Comparison of ENCODE assay signal across 13 cellular contexts in the genomic region with DNA sequence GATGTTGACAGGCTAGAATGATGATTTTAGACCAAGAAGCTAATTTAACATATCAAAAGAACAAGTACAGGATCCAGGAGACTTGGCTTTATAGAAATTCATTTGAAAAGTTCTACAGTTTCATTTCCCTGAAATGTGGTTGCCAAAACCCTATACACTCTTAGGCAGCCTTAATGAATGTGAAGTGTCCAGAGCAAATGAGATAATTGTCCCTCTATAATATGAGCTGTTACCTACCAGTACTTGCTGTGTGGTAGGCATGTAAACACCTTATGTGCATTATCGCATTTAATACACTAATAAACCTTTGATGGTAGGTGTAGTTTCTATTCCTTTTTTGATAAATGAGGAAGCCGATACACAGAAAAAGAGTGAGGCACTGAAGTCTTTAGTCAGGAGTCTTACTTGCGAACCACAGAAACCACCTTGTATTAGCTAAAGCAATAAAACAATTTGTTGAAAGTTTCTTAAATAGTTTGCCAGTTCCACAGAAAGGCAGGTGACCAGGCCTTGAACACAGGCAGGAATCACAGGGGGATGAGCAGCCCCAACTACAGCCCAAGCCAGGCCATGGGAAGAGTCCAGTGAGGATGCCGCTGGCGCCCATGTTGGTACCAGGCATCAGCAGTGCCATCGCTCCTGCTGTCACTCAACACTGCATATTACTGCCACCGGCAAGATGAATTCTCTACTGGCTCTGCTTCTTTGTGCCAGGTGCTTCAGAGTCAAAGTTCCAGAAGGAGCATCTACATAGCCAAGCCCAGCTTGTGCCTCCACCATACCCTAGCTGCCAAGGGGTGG.
A peak's percentile ranks its signal among the peaks of the same experiment; 100 is the strongest.
DNase-seq lines count a peak whose midpoint lies in the region; ATAC-seq and TF ChIP-seq lines count a peak whose summit lies in the region.
"Had no signal": no experiment of that assay in that cellular context is flagged by ENCODE, and none has a peak within 500 bp of the region (broad histone marks: within the 10 kb centered on the region; RNA-seq: fewer than 3 reads in every experiment).

No MANE protein-coding gene starts in this region.

- H3K27me3 ChIP-seq in DOHH2 (ENCODE audit: control insufficient read depth, low read length) (no peaks in the 10 kb centered on the region), adrenal gland (no peaks in the 10 kb centered on the region), heart left ventricle (no peaks in the 10 kb centered on the region)
- H3K27me3 ChIP-seq: neutrophil had no signal

- H3K79me2 ChIP-seq in DOHH2 (ENCODE audit: control insufficient read depth, low read length): peaks cover 57% of the 10 kb centered on the region
- peaks cover 43% of the 10 kb centered on the region; the same call in 1 of the 2 replicates for H3K79me2 ChIP-seq in OCI-LY7 (ENCODE audit: insufficient read depth, low read depth, low read length)

- H2AFZ ChIP-seq in OCI-LY7 (ENCODE audit: low read length): no peak overlapping the region

- CTCF ChIA-PET in OCI-LY7 (lab: Charles Lee; ENCODE audit: unreplicated experiment): interaction anchor here (0.8 kb wide), 1 partner anchor 8 kb away, joined by 3 read pairs; no protein-coding TSS in a partner anchor
- CTCF ChIA-PET in activated naive CD4-positive, alpha-beta T cell treated with anti-CD3 and anti-CD28 coated beads for 36 hours (lab: Charles Lee): interaction anchor here (0.6 to 1.6 kb wide), 3 partner anchors 144 to 211 kb away, joined by 3 to 6 read pairs (median 3); no protein-coding TSS in a partner anchor

- H3K4me3 ChIP-seq in DOHH2 (ENCODE audit: low read length) (peak overlapping the region; percentile 62), OCI-LY7 (ENCODE audit: low read depth, low read length, poor library complexity, severe bottlenecking) (peak overlapping the region; percentile 47), adrenal gland (no peak overlapping the region), heart left ventricle (no peak overlapping the region)

- POLR2A ChIA-PET in OCI-LY7 (lab: Charles Lee): interaction anchor here (0.6 to 7.9 kb wide), 24 partner anchors 9 to 172 kb away, joined by 3 to 53 read pairs (median 4); partner anchors contain the start of genes SWAP70 and WEE1

- peaks cover 77% of the 10 kb centered on the region for H3F3A ChIP-seq in DOHH2 (ENCODE audit: control insufficient read depth, insufficient read depth)

- WGBS in adrenal gland, 4 donors: 75 to 89% (median 80%) methylated on average over 5 to 7 of the region's 7 CpGs
- WGBS in heart left ventricle, 4 donors: 79 to 93% (median 86%) methylated on average over 7 of the region's 7 CpGs

- DNase-seq in OCI-LY7 (ENCODE audit: low spot score): peak; percentile 74
- no peak for DNase-seq in adrenal gland
- no peak for DNase-seq in heart left ventricle
- DNase-seq in activated naive CD4-positive, alpha-beta T cell treated with anti-CD3 and anti-CD28 coated beads for 36 hours: no peak
- DNase-seq in DMS153 (lab: John Stamatoyannopoulos, UW): no peak
- DNase-seq: ACHN, Kasumi-1, NCI-H524, T-helper 1 cell had no signal

- H3K36me3 ChIP-seq in DOHH2 (ENCODE audit: control insufficient read depth, low read length): peaks cover 80% of the 10 kb centered on the region
- peaks cover 78% of the 10 kb centered on the region for H3K36me3 ChIP-seq in OCI-LY7 (ENCODE audit: insufficient read depth, low read length)
- H3K36me3 ChIP-seq in adrenal gland (replicated peaks in 1 of 2): peaks cover 0 to 19% of the 10 kb centered on the region in 2 donors
- H3K36me3 ChIP-seq in heart left ventricle: peaks cover 0 to 75% (median 58%) of the 10 kb centered on the region in 9 donors

- TF ChIP-seq CTCF in DOHH2 (IDR thresholded peaks at IDR 0.05; ENCODE audit: low read depth, low read length, poor library complexity, severe bottlenecking): no peak
- no peak for TF ChIP-seq CTCF in OCI-LY7 (conservative IDR thresholded peaks at IDR 0.05; ENCODE audit: low read length)
- TF ChIP-seq CTCF in adrenal gland (IDR thresholded peaks at IDR 0.05): no peak
- no peak for TF ChIP-seq CTCF in heart left ventricle (IDR thresholded peaks at IDR 0.05)

- H3K27ac ChIP-seq in DOHH2 (ENCODE audit: low read depth, low read length): peak overlapping the region; percentile 96
- peak overlapping the region; percentile 96 for H3K27ac ChIP-seq in OCI-LY7 (ENCODE audit: low read depth, low read length, poor library complexity, severe bottlenecking)
- no peak overlapping the region for H3K27ac ChIP-seq in adrenal gland
- H3K27ac ChIP-seq in heart left ventricle: no peak overlapping the region
- H3K27ac ChIP-seq: neutrophil had no signal

- no peaks in the 10 kb centered on the region for H3K27me3 Mint-ChIP-seq in activated naive CD4-positive, alpha-beta T cell treated with anti-CD3 and anti-CD28 coated beads for 36 hours (ENCODE audit: low read depth)

- H3K9me3 Mint-ChIP-seq in activated naive CD4-positive, alpha-beta T cell treated with anti-CD3 and anti-CD28 coated beads for 36 hours: no peaks in the 10 kb centered on the region

- intact Hi-C loops in OCI-LY7 (cut with micrococcal nuclease; ENCODE audit: unreplicated experiment): loop anchor here (1.0 to 5.0 kb wide), 3 partner anchors 53 to 172 kb away; partner anchors contain the start of gene WEE1
- intact Hi-C loops in adrenal gland (cut with DNase I): loop anchor here (10.0 kb wide), 1 partner anchor 211 kb away; no protein-coding TSS in a partner anchor
- intact Hi-C loops in heart left ventricle (cut with DNase I): loop anchor here in 8 of 10 donors (5.0 to 10.0 kb wide), 6 partner anchors 118 to 218 kb away; no protein-coding TSS in a partner anchor
- intact Hi-C loops in activated naive CD4-positive, alpha-beta T cell treated with anti-CD3 and anti-CD28 coated beads for 36 hours (cut with micrococcal nuclease): no loop called here

- TF ChIP-seq POLR2A in adrenal gland (IDR thresholded peaks at IDR 0.05) (no peak), heart left ventricle (IDR thresholded peaks at IDR 0.05) (no peak)

- H3K9me2 ChIP-seq in DOHH2 (replicated peaks; ENCODE audit: control insufficient read depth, low read length) (no peaks in the 10 kb centered on the region), OCI-LY7 (ENCODE audit: insufficient read depth, low read length) (no peaks in the 10 kb centered on the region)

- H3K27ac Mint-ChIP-seq in activated naive CD4-positive, alpha-beta T cell treated with anti-CD3 and anti-CD28 coated beads for 36 hours: no peak overlapping the region

- H4K20me1 ChIP-seq in DOHH2 (ENCODE audit: control insufficient read depth, insufficient read depth, low read depth, low read length) (no peaks in the 10 kb centered on the region), OCI-LY7 (ENCODE audit: insufficient read depth, low read length) (no peaks in the 10 kb centered on the region)

- H3K4me1 ChIP-seq in DOHH2 (ENCODE audit: control insufficient read depth, low read length): peaks cover 82% of the 10 kb centered on the region
- H3K4me1 ChIP-seq in OCI-LY7 (ENCODE audit: insufficient read depth, low read length, poor library complexity, severe bottlenecking): peaks cover 63% of the 10 kb centered on the region
- H3K4me1 ChIP-seq in adrenal gland (replicated peaks in 1 of 2): peaks cover 0 to 6% of the 10 kb centered on the region in 2 donors
- peaks cover 0 to 24% (median 5%) of the 10 kb centered on the region in 12 donors for H3K4me1 ChIP-seq in heart left ventricle

- peaks cover 3% of the 10 kb centered on the region for H3K4me1 Mint-ChIP-seq in activated naive CD4-positive, alpha-beta T cell treated with anti-CD3 and anti-CD28 coated beads for 36 hours (ENCODE audit: low read depth)

- no TSS peak for BruUV-seq in OCI-LY7 (replicated peaks; lab: Mats Ljungman, UMichigan)

- no peak overlapping the region for H3K4me3 Mint-ChIP-seq in activated naive CD4-positive, alpha-beta T cell treated with anti-CD3 and anti-CD28 coated beads for 36 hours

- ATAC-seq in GM19452 (IDR thresholded peaks at IDR 0.05; ENCODE audit: unreplicated experiment) (peak; percentile 45), HG03045 (IDR thresholded peaks at IDR 0.05; ENCODE audit: unreplicated experiment) (peak; percentile 42), heart left ventricle (no peak)

- H3K9me3 ChIP-seq in DOHH2 (ENCODE audit: control insufficient read depth, insufficient read depth, low read length) (no peaks in the 10 kb centered on the region), OCI-LY7 (ENCODE audit: low read length) (0 out of 2 replicates have a peak, but pooled peaks cover 3% of the 10 kb centered on the region), adrenal gland (replicated peaks in 1 of 3) (no peaks in the 10 kb centered on the region), heart left ventricle (no peaks in the 10 kb centered on the region)
- H3K9me3 ChIP-seq: neutrophil had no signal

- H3K4me2 ChIP-seq in DOHH2 (ENCODE audit: low read length): peak overlapping the region; percentile 74
- H3K4me2 ChIP-seq in OCI-LY7 (ENCODE audit: low read length): peak overlapping the region; percentile 68

- peaks cover 2% of the 10 kb centered on the region for H3K36me3 Mint-ChIP-seq in activated naive CD4-positive, alpha-beta T cell treated with anti-CD3 and anti-CD28 coated beads for 36 hours (ENCODE audit: low read depth)

Comparison
In these comparisons a context has a peak if more than half of its experiments do, and no peak if none do; other contexts are left out.
1. H3K27ac ChIP-seq: peak in DOHH2 (single experiment) and OCI-LY7 (single experiment); none in adrenal gland (0 of 5) and heart left ventricle (0 of 12).
2. H3K4me3 ChIP-seq: peak in DOHH2 (single experiment) and OCI-LY7 (single experiment); none in adrenal gland (0 of 4) and heart left ventricle (0 of 12).
3. ATAC-seq: peak in GM19452 (single experiment) and HG03045 (single experiment); none in heart left ventricle (0 of 4).